17 cellular contexts compared by ENCODE assay signal in the genomic region with DNA sequence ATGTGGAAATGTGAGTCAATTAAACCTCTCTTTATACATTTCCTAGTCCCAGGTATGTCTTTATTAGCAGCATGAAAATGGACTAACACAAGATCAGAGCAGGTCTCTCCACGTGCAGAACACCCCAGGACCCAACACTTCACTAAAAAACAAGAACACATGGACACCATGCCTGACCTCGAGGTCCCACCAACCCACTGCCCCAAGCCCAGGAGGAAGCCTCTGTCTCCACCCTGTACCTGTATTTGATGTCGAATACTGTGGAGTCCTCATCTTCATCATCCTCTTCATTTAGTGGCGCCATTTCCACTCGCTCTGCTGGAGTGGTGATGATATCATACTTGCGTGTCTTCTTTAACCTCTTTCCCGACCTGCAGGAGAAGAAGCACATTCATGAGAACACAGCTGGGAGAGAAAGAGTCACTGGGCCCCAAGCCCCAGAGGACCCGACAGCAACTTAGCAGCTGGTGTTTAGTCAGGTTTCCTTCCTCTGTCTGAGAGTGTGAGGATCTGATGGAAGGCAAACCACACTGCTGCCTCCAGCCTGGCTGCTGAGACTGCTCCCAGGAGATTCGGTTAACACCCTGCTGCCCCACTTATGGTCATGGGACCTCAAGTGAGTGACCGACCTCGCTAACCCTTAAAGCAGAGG. TPM values are rescaled to one million over a fixed set of nuclear protein-coding genes. Genes with fewer than 3 reads are reported as not detected.
DNase-seq lines count a peak whose midpoint lies in the region; ATAC-seq lines count a peak whose summit lies in the region.
"Had no signal": no experiment of that assay in that cellular context is flagged by ENCODE, and none has a peak within 500 bp of the region (broad histone marks: within the 10 kb centered on the region; RNA-seq: fewer than 3 reads in every experiment).

No MANE protein-coding gene starts in this region.

- no peak overlapping the region for H3K23ac ChIP-seq in mesenchymal stem cell (ENCODE audit: low read length in 2 of 2)

- H3K9ac ChIP-seq in mesenchymal stem cell (ENCODE audit: low read length), result no peak overlapping the region

- no peaks in the 10 kb centered on the region for H3K27me3 Mint-ChIP-seq in activated naive CD4-positive, alpha-beta T cell treated with anti-CD3 and anti-CD28 coated beads, Interleukin-2, amount 10 ng/mL, durations not matched to agents 7 days and 5 days

- no peak overlapping the region for H3K18ac ChIP-seq in mesenchymal stem cell (ENCODE audit: low read depth in 1 of 2, low read length in 2 of 2)

- no peaks in the 10 kb centered on the region for H3K9me3 ChIP-seq in mesenchymal stem cell (ENCODE audit: control insufficient read depth, low read length)
- H3K9me3 ChIP-seq: heart right ventricle, tibial nerve had no signal

- no peak overlapping the region for H3K27ac Mint-ChIP-seq in activated naive CD4-positive, alpha-beta T cell treated with anti-CD3 and anti-CD28 coated beads, Interleukin-2, amount 10 ng/mL, durations not matched to agents 7 days and 5 days
- H3K27ac Mint-ChIP-seq: stimulated activated naive B cell treated with anti-CD40 and anti-IgM and Interleukin-4, amounts not matched to agents 10 μg/mL and 1 μg/mL and 100 μg/mL, for 72 hours had no signal

- no peak overlapping the region for H2BK15ac ChIP-seq in mesenchymal stem cell (ENCODE audit: low read depth, poor library complexity, severe bottlenecking)

- H4K8ac ChIP-seq in mesenchymal stem cell (ENCODE audit: low read length), result no peak overlapping the region

- H3K4me1 Mint-ChIP-seq in activated naive CD4-positive, alpha-beta T cell treated with anti-CD3 and anti-CD28 coated beads, Interleukin-2, amount 10 ng/mL, durations not matched to agents 7 days and 5 days, result peaks cover 10% of the 10 kb centered on the region

- no peaks in the 10 kb centered on the region for H3K79me1 ChIP-seq in mesenchymal stem cell (replicated peaks; ENCODE audit: low read length, poor library complexity, severe bottlenecking)

- WGBS in mesenchymal stem cell, result 79% methylated on average over 9 of the region's 11 CpGs

- H3K9me3 Mint-ChIP-seq in activated naive CD4-positive, alpha-beta T cell treated with anti-CD3 and anti-CD28 coated beads, Interleukin-2, amount 10 ng/mL, durations not matched to agents 7 days and 5 days, result no peaks in the 10 kb centered on the region
- H3K9me3 Mint-ChIP-seq: stimulated activated naive B cell treated with anti-CD40 and anti-IgM and Interleukin-4, amounts not matched to agents 10 μg/mL and 1 μg/mL and 100 μg/mL, for 72 hours had no signal

- H3K27me3 ChIP-seq in mesenchymal stem cell (ENCODE audit: control insufficient read depth in 1 of 2, insufficient read depth in 1 of 2, low read length in 2 of 2), result peaks cover 0 to 5% of the 10 kb centered on the region in 2 experiments
- H3K27me3 ChIP-seq: heart right ventricle, tibial nerve had no signal

- H2BK12ac ChIP-seq in mesenchymal stem cell (ENCODE audit: low read length in 2 of 2), result no peak overlapping the region

- no peak overlapping the region for H2BK5ac ChIP-seq in mesenchymal stem cell (ENCODE audit: low read depth, low read length, poor library complexity, severe bottlenecking)

- no peak overlapping the region for H3K4me2 ChIP-seq in mesenchymal stem cell (ENCODE audit: low read length, poor library complexity, severe bottlenecking)

- H3K36me3 Mint-ChIP-seq in activated naive CD4-positive, alpha-beta T cell treated with anti-CD3 and anti-CD28 coated beads, Interleukin-2, amount 10 ng/mL, durations not matched to agents 7 days and 5 days, result no peaks in the 10 kb centered on the region
- H3K36me3 Mint-ChIP-seq: stimulated activated naive B cell treated with anti-CD40 and anti-IgM and Interleukin-4, amounts not matched to agents 10 μg/mL and 1 μg/mL and 100 μg/mL, for 72 hours had no signal

- no peak overlapping the region for H3K4ac ChIP-seq in mesenchymal stem cell (ENCODE audit: low read depth in 1 of 2, low read length in 2 of 2)

- peak; percentile 31 for DNase-seq in activated naive CD4-positive, alpha-beta T cell treated with anti-CD3 and anti-CD28 coated beads, Interleukin-2, amount 10 ng/mL, durations not matched to agents 7 days and 5 days
- no peak for DNase-seq in activated naive CD4-positive, alpha-beta T cell (lab: John Stamatoyannopoulos, UW)
- DNase-seq in NCI-H2171 (lab: John Stamatoyannopoulos, UW) (peak; percentile 88), mesenchymal stem cell (peak; percentile 79), medulla oblongata (ENCODE audit: extremely low spot score) (no peak), C1 segment of cervical spinal cord (lab: John Stamatoyannopoulos, UW) (no peak), DMS79 (lab: John Stamatoyannopoulos, UW) (no peak)
- DNase-seq: activated T-cell treated with anti-CD3 and anti-CD28 coated beads for 4 hours; heart right ventricle; NCI-H1417 treated with DMSO at 0.1 percent for 48 hours; NCI-H446; occipital lobe; retina; stimulated activated naive B cell treated with anti-CD40 and anti-IgM and Interleukin-4, amounts not matched to agents 10 μg/mL and 1 μg/mL and 100 μg/mL, for 72 hours had no signal

- no peak overlapping the region for H3K4me3 ChIP-seq in mesenchymal stem cell (ENCODE audit: insufficient read depth in 1 of 2, low read depth in 1 of 2, low read length in 2 of 2)
- H3K4me3 ChIP-seq: coronary artery, heart right ventricle, tibial nerve had no signal

- H2AFZ ChIP-seq in mesenchymal stem cell (ENCODE audit: low read depth, low read length), result no peak overlapping the region

- no peak overlapping the region for H2AK5ac ChIP-seq in mesenchymal stem cell (ENCODE audit: low read length, severe bottlenecking)

- H3K4me3 Mint-ChIP-seq in activated naive CD4-positive, alpha-beta T cell treated with anti-CD3 and anti-CD28 coated beads, Interleukin-2, amount 10 ng/mL, durations not matched to agents 7 days and 5 days, result no peak overlapping the region
- H3K4me3 Mint-ChIP-seq: stimulated activated naive B cell treated with anti-CD40 and anti-IgM and Interleukin-4, amounts not matched to agents 10 μg/mL and 1 μg/mL and 100 μg/mL, for 72 hours had no signal

- no peaks in the 10 kb centered on the region for H3K36me3 ChIP-seq in mesenchymal stem cell (ENCODE audit: control insufficient read depth in 1 of 2, insufficient read depth in 2 of 2, low read depth in 1 of 2, low read length in 2 of 2)

- H3K14ac ChIP-seq in mesenchymal stem cell (ENCODE audit: low read length in 2 of 2), result no peak overlapping the region

- no peak overlapping the region for H3K27ac ChIP-seq in mesenchymal stem cell (ENCODE audit: low read length, poor library complexity, severe bottlenecking)
- H3K27ac ChIP-seq: coronary artery, heart right ventricle, tibial nerve had no signal

- no peaks in the 10 kb centered on the region for H3K4me1 ChIP-seq in mesenchymal stem cell (ENCODE audit: control insufficient read depth, insufficient read depth, low read depth, low read length)

- H2BK120ac ChIP-seq in mesenchymal stem cell (ENCODE audit: low read depth, low read length), result no peak overlapping the region

- peak; percentile 35 for ATAC-seq in HG03196 (IDR thresholded peaks at IDR 0.05; ENCODE audit: unreplicated experiment)
- ATAC-seq: heart right ventricle; stimulated activated naive B cell treated with anti-CD40 and anti-IgM and Interleukin-4, amounts not matched to agents 10 μg/mL and 1 μg/mL and 100 μg/mL, for 72 hours had no signal

- no peak overlapping the region for H4K91ac ChIP-seq in mesenchymal stem cell (ENCODE audit: low read length)

- CTCF ChIA-PET in activated naive CD4-positive, alpha-beta T cell treated with anti-CD3 and anti-CD28 coated beads, Interleukin-2, amount 10 ng/mL, durations not matched to agents 7 days and 5 days (lab: Charles Lee), result no interaction called here

RNA-seq across cellular contexts. Expression of a gene that starts 25.5 kb away (rescaled TPM):
- polyA plus RNA-seq in mesenchymal stem cell (2013, experiment 1 of 2), result 3.3 TPM
- 3.7 TPM for polyA plus RNA-seq in mesenchymal stem cell (2013, experiment 2 of 2)

Comparison
In these comparisons a context has a peak if more than half of its experiments do, and no peak if none do; other contexts are left out.
1. DNase-seq: peak in activated naive CD4-positive, alpha-beta T cell treated with anti-CD3 and anti-CD28 coated beads, Interleukin-2, amount 10 ng/mL, durations not matched to agents 7 days and 5 days (single experiment), NCI-H2171 (single experiment) and mesenchymal stem cell (single experiment); none in activated naive CD4-positive, alpha-beta T cell (0 of 4), medulla oblongata (single experiment), C1 segment of cervical spinal cord (0 of 14) and DMS79 (single experiment).